17 cellular contexts compared by ENCODE assay signal in genomic region chr22:49999901-50000586, GRCh38. TPM values are rescaled to one million over a fixed set of nuclear protein-coding genes. Genes with fewer than 3 reads are reported as not detected.
DNase-seq lines count a peak whose midpoint lies in the region; ATAC-seq and TF ChIP-seq lines count a peak whose summit lies in the region.
"Had no signal": no experiment of that assay in that cellular context is flagged by ENCODE, and none has a peak within 500 bp of the region (broad histone marks: within the 10 kb centered on the region; RNA-seq: fewer than 3 reads in every experiment).

No MANE protein-coding gene starts in this region.

- peaks cover 25% of the 10 kb centered on the region for H3K27me3 Mint-ChIP-seq in WTC11 (ENCODE audit: low read depth)

- H3K4me3 ChIP-seq in iPS-11a (ENCODE audit: low read depth, low read length), result peak overlapping the region; percentile 39
- H3K4me3 ChIP-seq in psoas muscle, result peak overlapping the region; percentile 40
- H3K4me3 ChIP-seq in uterus, result no peak overlapping the region

- TF ChIP-seq POLR2A in uterus (IDR thresholded peaks at IDR 0.05), result no peak

- intact Hi-C loops in psoas muscle (cut with DNase I), result loop anchor here in 1 of 2 donors (10.0 kb wide), 1 partner anchor 235 kb away; no protein-coding TSS in a partner anchor
- intact Hi-C loops in uterus (cut with DNase I; ENCODE audit: low total_unique reads), result no loop called here

- H3K27ac ChIP-seq in psoas muscle (no peak overlapping the region), uterus (no peak overlapping the region)

- CTCF ChIA-PET in WTC11 (lab: Charles Lee), result interaction anchor here (2.6 to 5.4 kb wide), 2 partner anchors 17 to 30 kb away, joined by 9 to 38 read pairs; no protein-coding TSS in a partner anchor

- 30 to 44% (median 35%) methylated on average over 38 to 44 of the region's 44 CpGs for WGBS in psoas muscle, 3 donors

- H3K36me3 Mint-ChIP-seq in WTC11, result no peaks in the 10 kb centered on the region
- H3K36me3 Mint-ChIP-seq: brain; CD4-positive, CD25-positive, alpha-beta regulatory T cell had no signal

- no peak overlapping the region for H3K27ac Mint-ChIP-seq in WTC11
- H3K27ac Mint-ChIP-seq: activated CD4-positive, alpha-beta memory T cell treated with anti-CD3 and anti-CD28 coated beads, Interleukin-2, amount 10 ng/mL, durations not matched to agents 7 days and 5 days; brain; CD4-positive, CD25-positive, alpha-beta regulatory T cell had no signal

- no peaks in the 10 kb centered on the region for H3K4me1 ChIP-seq in psoas muscle
- no peaks in the 10 kb centered on the region for H3K4me1 ChIP-seq in uterus

- DNase-seq in GM10266 (ENCODE audit: extremely low spot score) (peak; percentile 46), WTC11 (ENCODE audit: low spot score) (no peak), psoas muscle (peak in 1 of 2 donors; percentile 50), globus pallidus (ENCODE audit: low spot score) (no peak), GDM1 (lab: John Stamatoyannopoulos, UW) (no peak), uterus (no peak)
- DNase-seq: CD4-positive, CD25-positive, alpha-beta regulatory T cell; NCI-H1105 treated with DMSO at 0.1 percent for 48 hours; NCI-H510A treated with DMSO at 0.1 percent for 48 hours; retina; stimulated activated CD4-positive, alpha-beta T cell treated with anti-CD3 and anti-CD28 coated beads, Interleukin-4, amount 100 ng/mL, for 4 hours had no signal

- H3K4me1 Mint-ChIP-seq in WTC11, result peaks cover 9% of the 10 kb centered on the region

- no peaks in the 10 kb centered on the region for H3K36me3 ChIP-seq in psoas muscle (ENCODE audit: insufficient read depth in 1 of 2, low read depth in 1 of 2)
- no peaks in the 10 kb centered on the region for H3K36me3 ChIP-seq in uterus

- H3K27me3 ChIP-seq in psoas muscle (ENCODE audit: insufficient read depth in 3 of 3, low read length in 2 of 3), result peaks cover 0 to 4% (median 3%) of the 10 kb centered on the region in 3 donors
- peaks cover 0 to 6% of the 10 kb centered on the region in 2 donors for H3K27me3 ChIP-seq in uterus

- no peak for TF ChIP-seq CTCF in GM10266 (IDR thresholded peaks at IDR 0.05; ENCODE audit: control insufficient read depth, insufficient read depth, low read depth, missing control alignments)
- TF ChIP-seq CTCF in WTC11 (IDR thresholded peaks at IDR 0.05), result no peak
- TF ChIP-seq CTCF in psoas muscle (IDR thresholded peaks at IDR 0.05), result no peak
- TF ChIP-seq CTCF in uterus (IDR thresholded peaks at IDR 0.05), result no peak

- H3K4me3 Mint-ChIP-seq in WTC11, result peak overlapping the region; percentile 42
- H3K4me3 Mint-ChIP-seq: activated CD4-positive, alpha-beta memory T cell treated with anti-CD3 and anti-CD28 coated beads, Interleukin-2, amount 10 ng/mL, durations not matched to agents 7 days and 5 days; CD4-positive, CD25-positive, alpha-beta regulatory T cell had no signal

- POLR2A ChIA-PET in WTC11 (lab: Charles Lee), result interaction anchor here (0.6 kb wide), 1 partner anchor 63 kb away, joined by 4 read pairs; no protein-coding TSS in a partner anchor

- H3K9me3 Mint-ChIP-seq in WTC11, result no peaks in the 10 kb centered on the region
- H3K9me3 Mint-ChIP-seq: activated CD4-positive, alpha-beta memory T cell treated with anti-CD3 and anti-CD28 coated beads, Interleukin-2, amount 10 ng/mL, durations not matched to agents 7 days and 5 days; CD4-positive, CD25-positive, alpha-beta regulatory T cell had no signal

- ATAC-seq in WTC11, result peak; percentile 18
- ATAC-seq in psoas muscle, result peak in 2 of 4 donors; percentile 22 to 43
- ATAC-seq in GM18858 (IDR thresholded peaks at IDR 0.05; ENCODE audit: unreplicated experiment), result no peak

- H3K9me3 ChIP-seq in psoas muscle (no peaks in the 10 kb centered on the region), uterus (no peaks in the 10 kb centered on the region)

TF ChIP-seq in WTC11, 78 proteins besides CTCF, POLR2A, EP300 and RAD21:
- TF ChIP-seq ELF4 (CRISPR knock-in tag; IDR thresholded peaks at IDR 0.05; ENCODE audit: low read depth) (no peak), FOXP1 (CRISPR knock-in tag; IDR thresholded peaks at IDR 0.05; ENCODE audit: borderline replicate concordance) (peak; percentile 45; the same call in 1 of the 2 replicates), ESRRA (CRISPR knock-in tag; IDR thresholded peaks at IDR 0.05; ENCODE audit: borderline replicate concordance) (no peak), HMGXB4 (CRISPR knock-in tag; IDR thresholded peaks at IDR 0.05) (no peak), ATF6 (CRISPR knock-in tag; IDR thresholded peaks at IDR 0.05) (no peak), SP1 (CRISPR knock-in tag; conservative IDR thresholded peaks at IDR 0.05) (no peak), ZNF263 (CRISPR knock-in tag; IDR thresholded peaks at IDR 0.05; ENCODE audit: low read depth) (no peak), E2F4 (CRISPR knock-in tag; IDR thresholded peaks at IDR 0.05; ENCODE audit: borderline replicate concordance, low read depth) (no peak), SMAD4 (CRISPR knock-in tag; IDR thresholded peaks at IDR 0.05) (no peak), ZBTB43 (CRISPR knock-in tag; IDR thresholded peaks at IDR 0.05) (0 out of 2 replicates have a peak, but pooled peaks have one; percentile 35)
- TF ChIP-seq, protein P1, sequence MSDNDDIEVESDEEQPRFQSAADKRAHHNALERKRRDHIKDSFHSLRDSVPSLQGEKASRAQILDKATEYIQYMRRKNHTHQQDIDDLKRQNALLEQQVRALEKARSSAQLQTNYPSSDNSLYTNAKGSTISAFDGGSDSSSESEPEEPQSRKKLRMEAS (CRISPR knock-in tag; IDR thresholded peaks at IDR 0.05), result 0 out of 2 replicates have a peak, but pooled peaks have one; percentile 37
- TF ChIP-seq, protein P2, sequence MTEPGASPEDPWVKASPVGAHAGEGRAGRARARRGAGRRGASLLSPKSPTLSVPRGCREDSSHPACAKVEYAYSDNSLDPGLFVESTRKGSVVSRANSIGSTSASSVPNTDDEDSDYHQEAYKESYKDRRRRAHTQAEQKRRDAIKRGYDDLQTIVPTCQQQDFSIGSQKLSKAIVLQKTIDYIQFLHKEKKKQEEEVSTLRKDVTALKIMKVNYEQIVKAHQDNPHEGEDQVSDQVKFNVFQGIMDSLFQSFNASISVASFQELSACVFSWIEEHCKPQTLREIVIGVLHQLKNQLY (CRISPR knock-in tag; IDR thresholded peaks at IDR 0.05), result no peak

RNA-seq across cellular contexts. Expression of gene IL17REL, which starts 12.5 kb away (rescaled TPM):
- 0.23 to 0.34 TPM (median 0.24 TPM) in 3 replicates for total RNA-seq in WTC11 (2021)
- total RNA-seq in psoas muscle, result not detected
- not detected for polyA plus RNA-seq in psoas muscle
- total RNA-seq in uterus, result under 1 TPM in 2 of 4 donors, not detected in 2; 0.12 to 0.26 TPM
- total RNA-seq: activated CD4-positive, alpha-beta memory T cell treated with anti-CD3 and anti-CD28 coated beads, Interleukin-2, amount 10 ng/mL, durations not matched to agents 7 days and 5 days; RPMI7951; T-helper 2 cell treated with Interferon-gamma antibody and Interleukin-4, amounts not matched to agents 100 ng/mL and 5 ng/mL, for 36 hours had no signal

RNA-seq across cellular contexts. Expression of gene PIM3, which starts 39.5 kb away (rescaled TPM):
- total RNA-seq in WTC11 (2021) (42.9 to 45.7 TPM (median 44.3 TPM) in 3 replicates), psoas muscle (100 to 1,000 TPM in 2 of 4 donors, 10 to 100 TPM in 2; 40.5 to 128 (median 84.5) TPM), uterus (100 to 1,000 TPM in 1 of 4 donors, 10 to 100 TPM in 3; 31.7 to 106 (median 53.6) TPM)
- polyA plus RNA-seq in psoas muscle, result 10 to 100 TPM; 66.4 to 84.5 (median 79.0) TPM

RNA-seq across cellular contexts. Expression of gene TTLL8, which starts 58.1 kb away (rescaled TPM):
- total RNA-seq in WTC11 (2021) (0.30 TPM in 1 of 3 replicates, not detected in the others), psoas muscle (not detected), uterus (not detected)
- polyA plus RNA-seq in psoas muscle, result not detected
- total RNA-seq: activated CD4-positive, alpha-beta memory T cell treated with anti-CD3 and anti-CD28 coated beads, Interleukin-2, amount 10 ng/mL, durations not matched to agents 7 days and 5 days; CD4-positive, CD25-positive, alpha-beta regulatory T cell; RPMI7951; T-helper 2 cell treated with Interferon-gamma antibody and Interleukin-4, amounts not matched to agents 100 ng/mL and 5 ng/mL, for 36 hours had no signal
- polyA plus RNA-seq: CD4-positive, CD25-positive, alpha-beta regulatory T cell had no signal

Comparison
In these comparisons a context has a peak if more than half of its experiments do, and no peak if none do; other contexts are left out.
1. H3K4me3 ChIP-seq: peak in iPS-11a (single experiment) and psoas muscle (single experiment); none in uterus (0 of 2).